In the genomic region with DNA sequence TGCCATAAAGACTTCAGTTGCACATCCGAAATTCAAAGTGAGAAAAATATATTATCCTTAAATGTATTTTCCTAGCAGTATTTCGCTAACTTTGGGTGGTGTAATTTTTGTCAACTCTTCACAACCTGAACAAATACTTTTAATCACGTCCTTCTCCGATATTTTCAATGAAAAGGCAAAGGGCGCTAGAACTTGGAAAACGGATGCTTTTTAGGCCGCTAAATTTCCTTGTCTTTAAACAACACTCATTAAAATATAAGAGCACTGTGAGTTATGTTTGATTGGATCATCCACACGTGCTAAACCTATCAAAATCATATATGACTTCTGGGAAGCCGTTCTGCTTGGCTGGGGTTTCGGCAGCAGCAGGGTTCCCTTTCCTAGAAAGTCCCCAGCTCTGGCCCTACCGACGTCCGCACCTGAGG, we compare ENCODE assay signal across 8 cellular contexts. TPM values are rescaled to one million over a fixed set of nuclear protein-coding genes. Genes with fewer than 3 reads are reported as not detected.
DNase-seq lines count a peak whose midpoint lies in the region; ATAC-seq and TF ChIP-seq lines count a peak whose summit lies in the region.

No MANE protein-coding gene starts in this region.

- CTCF ChIA-PET in AG04450 (lab: Charles Lee) = interaction anchor here (0.6 to 1.5 kb wide), 4 partner anchors 14 to 370 kb away, joined by 3 to 9 read pairs (median 4); no protein-coding TSS in a partner anchor

- intact Hi-C loops in body of pancreas (cut with DNase I) = no loop called here

- H3K9ac ChIP-seq in HUES48 (ENCODE audit: low read depth, low read length) = no peak overlapping the region; the same call in 1 of the 2 replicates

- no peaks in the 10 kb centered on the region; the same call in none of the 2 replicates for H3K9me3 ChIP-seq in AG04450 (ENCODE audit: control insufficient read depth, insufficient read depth, low read length)
- H3K9me3 ChIP-seq in HUES48 (ENCODE audit: control insufficient read depth, insufficient read depth, low read length) = peaks cover 11% of the 10 kb centered on the region; the same call in 1 of the 2 replicates
- no peaks in the 10 kb centered on the region for H3K9me3 ChIP-seq in body of pancreas
- no peaks in the 10 kb centered on the region for H3K9me3 ChIP-seq in mesodermal cell (ENCODE audit: control insufficient read depth, low read length)

- ATAC-seq in body of pancreas (peak; percentile 47), GM18502 (IDR thresholded peaks at IDR 0.05; ENCODE audit: poor library complexity, unreplicated experiment) (no peak)

- TF ChIP-seq CTCF in AG04450 (IDR thresholded peaks at IDR 0.05; ENCODE audit: low read depth, low read length) (no peak), body of pancreas (IDR thresholded peaks at IDR 0.05) (no peak)

- 14 to 17% methylated on average over 10 to 13 of the region's 13 CpGs for WGBS in body of pancreas, 2 donors
- WGBS in mesodermal cell (ENCODE audit: insufficient coverage in 2 of 2), 2 experiments = 7 to 25% methylated on average over 2 to 7 of the region's 13 CpGs

- no peak overlapping the region for H3K27ac ChIP-seq in AG04450 (ENCODE audit: low read depth, low read length)
- H3K27ac ChIP-seq in HUES48 (ENCODE audit: low read depth, low read length) = peak overlapping the region; percentile 68
- H3K27ac ChIP-seq in body of pancreas = peak overlapping the region; percentile 84 to 95 (median 86)
- H3K27ac ChIP-seq in mesodermal cell (ENCODE audit: low read depth, low read length, severe bottlenecking) = peak overlapping the region; percentile 3

- no peaks in the 10 kb centered on the region for H3K36me3 ChIP-seq in HUES48 (ENCODE audit: control insufficient read depth, insufficient read depth, low read length)
- H3K36me3 ChIP-seq in body of pancreas (replicated peaks in 1 of 2; ENCODE audit: insufficient read depth in 1 of 2, low read depth in 2 of 2) = no peaks in the 10 kb centered on the region
- H3K36me3 ChIP-seq in mesodermal cell (ENCODE audit: control insufficient read depth, insufficient read depth, low read length) = no peaks in the 10 kb centered on the region

- H3K4me3 ChIP-seq in AG04450 (ENCODE audit: low read depth, low read length) = peak overlapping the region; percentile 93
- peak overlapping the region; percentile 98 for H3K4me3 ChIP-seq in HUES48 (ENCODE audit: low read depth, low read length)
- H3K4me3 ChIP-seq in body of pancreas = peak overlapping the region; percentile 57 to 69
- peak overlapping the region; percentile 79 for H3K4me3 ChIP-seq in mesodermal cell (ENCODE audit: extremely low read depth, insufficient read depth, low read length, poor library complexity, severe bottlenecking)

- H3K4me1 ChIP-seq in HUES48 (ENCODE audit: control insufficient read depth, insufficient read depth, low read length) (peaks cover 16% of the 10 kb centered on the region), body of pancreas (peaks cover 15% of the 10 kb centered on the region), mesodermal cell (ENCODE audit: control insufficient read depth, insufficient read depth, low read length, poor library complexity, severe bottlenecking) (no peaks in the 10 kb centered on the region)

- POLR2A ChIA-PET in AG04450 (lab: Yijun Ruan, JAX) = interaction anchor here (0.7 to 1.5 kb wide), 2 partner anchors 30 to 261 kb away, joined by 3 to 6 read pairs; no protein-coding TSS in a partner anchor

- DNase-seq in AG04450 (ENCODE audit: low read depth, low spot score) = no peak
- no peak for DNase-seq in body of pancreas
- no peak for DNase-seq in NCI-H526 (lab: John Stamatoyannopoulos, UW)
- DNase-seq in GM19240 (ENCODE audit: insufficient read length, low spot score) = no peak
- no peak for DNase-seq in NCI-H1694 (lab: John Stamatoyannopoulos, UW)

- TF ChIP-seq POLR2A in body of pancreas (IDR thresholded peaks at IDR 0.05) = no peak

- H3K27me3 ChIP-seq in AG04450 (ENCODE audit: control insufficient read depth, insufficient read depth, low read length) (no peaks in the 10 kb centered on the region), HUES48 (ENCODE audit: control insufficient read depth, insufficient read depth, low read length) (no peaks in the 10 kb centered on the region), body of pancreas (no peaks in the 10 kb centered on the region)

RNA-seq across cellular contexts. Expression of gene MPHOSPH8, which starts 0.5 kb away (rescaled TPM):
- 19.7 and 24.8 TPM in 2 replicates for polyA plus RNA-seq in AG04450 (2011; rRNA removed)
- 6.0 and 8.0 TPM in 2 replicates for polyA minus RNA-seq in AG04450 (2011; rRNA and poly(A)+ RNA removed)
- total RNA-seq in body of pancreas = 10 to 100 TPM; 18.7 to 23.4 TPM
- polyA plus RNA-seq in mesodermal cell (2013, experiment 1 of 2) = 16.4 TPM
- 24.1 TPM for polyA plus RNA-seq in mesodermal cell (2013, experiment 2 of 2)
